Comparison of ENCODE assay signal across 20 cellular contexts in the genomic region with DNA sequence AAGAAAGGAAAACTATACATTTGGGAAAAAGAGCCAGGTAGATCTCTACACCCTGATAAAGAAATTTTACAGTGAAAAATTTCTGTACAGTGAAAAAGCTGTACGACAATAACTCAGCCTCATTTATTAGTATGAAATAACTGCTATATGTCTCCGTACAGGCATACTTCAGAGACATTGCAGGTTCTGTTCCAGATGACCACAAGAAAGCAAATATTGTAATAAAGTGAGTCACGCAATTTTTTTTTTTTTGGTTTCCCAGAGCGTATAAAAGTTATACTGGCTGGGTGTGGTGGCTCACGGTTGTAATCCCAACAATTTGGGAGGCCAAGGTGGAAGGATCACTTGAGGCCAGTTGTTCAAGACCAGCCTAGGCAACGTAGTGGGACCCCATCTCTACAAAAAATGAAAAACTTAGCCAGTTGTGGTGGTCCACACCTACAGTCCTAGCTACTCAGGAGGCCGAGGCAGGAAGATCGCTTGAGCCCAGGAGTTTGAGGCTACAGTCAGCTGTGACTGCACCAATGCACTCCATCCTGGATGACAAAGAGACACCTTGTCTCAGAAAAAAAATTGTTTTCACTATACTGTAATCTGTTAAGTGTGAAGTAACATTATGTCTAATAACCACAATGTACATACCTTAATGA. TPM values are rescaled to one million over a fixed set of nuclear protein-coding genes. Genes with fewer than 3 reads are reported as not detected.
DNase-seq lines count a peak whose midpoint lies in the region; ATAC-seq and TF ChIP-seq lines count a peak whose summit lies in the region.
"Had no signal": no experiment of that assay in that cellular context is flagged by ENCODE, and none has a peak within 500 bp of the region (broad histone marks: within the 10 kb centered on the region; RNA-seq: fewer than 3 reads in every experiment).

No MANE protein-coding gene starts in this region.

- ATAC-seq in GM18858 (IDR thresholded peaks at IDR 0.05; ENCODE audit: unreplicated experiment) (no peak), HG02642 (IDR thresholded peaks at IDR 0.05; ENCODE audit: poor library complexity, unreplicated experiment) (no peak)
- ATAC-seq: Right ventricle myocardium inferior had no signal

- DNase-seq in DMS53 treated with DMSO at 0.1 percent for 48 hours (lab: John Stamatoyannopoulos, UW; ENCODE audit: unreplicated experiment) (peak; percentile 17), LoVo (ENCODE audit: low spot score) (peak; percentile 83), amniotic epithelial cell (ENCODE audit: low read depth) (peak; percentile 5), spleen (peak; percentile 8), glutamatergic neuron (no peak), COR-L47 (lab: John Stamatoyannopoulos, UW) (no peak)
- DNase-seq: BE2C; CD4-positive, alpha-beta T cell; DND-41; GF-D8; GOT3; MV-4-11; NCI-H1417 treated with DMSO at 0.1 percent for 48 hours; NCI-H2029; NCI-H2171; NCI-H446; NCI-H69 had no signal

- intact Hi-C loops in spleen (cut with DNase I; ENCODE audit: low total_unique reads), result no loop called here

- no peak overlapping the region for H3K27ac ChIP-seq in spleen

- no peaks in the 10 kb centered on the region for H3K4me1 ChIP-seq in spleen
- H3K4me1 ChIP-seq: BE2C had no signal

- no peaks in the 10 kb centered on the region for H3K9me3 ChIP-seq in spleen
- H3K9me3 ChIP-seq: BE2C had no signal

- TF ChIP-seq CTCF in spleen (IDR thresholded peaks at IDR 0.05 in 8 of 11, conservative IDR thresholded peaks at IDR 0.05 in 3 of 11) (no peak), glutamatergic neuron (IDR thresholded peaks at IDR 0.05; ENCODE audit: partially characterized antibody, unreplicated experiment) (no peak)

- H3K27ac Mint-ChIP-seq in glutamatergic neuron (ENCODE audit: unreplicated experiment), result no peak overlapping the region
- H3K27ac Mint-ChIP-seq: CD4-positive, alpha-beta T cell had no signal

- no peaks in the 10 kb centered on the region for H3K36me3 ChIP-seq in spleen
- H3K36me3 ChIP-seq: BE2C had no signal

- no peaks in the 10 kb centered on the region for H3K4me1 Mint-ChIP-seq in glutamatergic neuron (ENCODE audit: low read depth, unreplicated experiment)

- peaks cover under 1% of the 10 kb centered on the region for H3K9me3 Mint-ChIP-seq in glutamatergic neuron (ENCODE audit: unreplicated experiment)
- H3K9me3 Mint-ChIP-seq: CD4-positive, alpha-beta T cell had no signal

- no peak overlapping the region for H3K4me3 Mint-ChIP-seq in glutamatergic neuron (ENCODE audit: unreplicated experiment)
- H3K4me3 Mint-ChIP-seq: CD4-positive, alpha-beta T cell had no signal

- H3K36me3 Mint-ChIP-seq in glutamatergic neuron (ENCODE audit: unreplicated experiment), result no peaks in the 10 kb centered on the region

- no peak overlapping the region for H3K4me3 ChIP-seq in spleen

- TF ChIP-seq POLR2A in spleen (IDR thresholded peaks at IDR 0.05), result no peak

- 86 to 94% (median 91%) methylated on average over 8 of the region's 8 CpGs for WGBS in spleen, 5 donors

- H3K27me3 Mint-ChIP-seq in glutamatergic neuron (ENCODE audit: unreplicated experiment), result no peaks in the 10 kb centered on the region
- H3K27me3 Mint-ChIP-seq: CD4-positive, alpha-beta T cell had no signal

- H3K27me3 ChIP-seq in spleen (replicated peaks in 1 of 7), result no peaks in the 10 kb centered on the region
- H3K27me3 ChIP-seq: BE2C had no signal

RNA-seq across cellular contexts. Expression of a gene that starts 28.2 kb away (rescaled TPM):
- total RNA-seq in spleen (10 to 100 TPM; 12.9 to 17.2 (median 15.0) TPM), glutamatergic neuron (ENCODE audit: unreplicated experiment) (25.2 TPM)
- polyA plus RNA-seq in spleen, result 1 to 10 TPM; 4.8 to 8.3 (median 7.7) TPM

RNA-seq across cellular contexts. Expression of a gene that starts 56.0 kb away (rescaled TPM):
- total RNA-seq in spleen (10 to 100 TPM; 16.1 to 29.8 (median 25.6) TPM), glutamatergic neuron (ENCODE audit: unreplicated experiment) (30.1 TPM)
- polyA plus RNA-seq in spleen, result 10 to 100 TPM; 11.4 to 16.0 (median 13.4) TPM

Comparison
In these comparisons a context has a peak if more than half of its experiments do, and no peak if none do; other contexts are left out.
1. DNase-seq: peak in DMS53 treated with DMSO at 0.1 percent for 48 hours (single experiment), LoVo (single experiment), amniotic epithelial cell (single experiment) and spleen (single experiment); none in glutamatergic neuron (single experiment) and COR-L47 (single experiment).